In the genomic region with DNA sequence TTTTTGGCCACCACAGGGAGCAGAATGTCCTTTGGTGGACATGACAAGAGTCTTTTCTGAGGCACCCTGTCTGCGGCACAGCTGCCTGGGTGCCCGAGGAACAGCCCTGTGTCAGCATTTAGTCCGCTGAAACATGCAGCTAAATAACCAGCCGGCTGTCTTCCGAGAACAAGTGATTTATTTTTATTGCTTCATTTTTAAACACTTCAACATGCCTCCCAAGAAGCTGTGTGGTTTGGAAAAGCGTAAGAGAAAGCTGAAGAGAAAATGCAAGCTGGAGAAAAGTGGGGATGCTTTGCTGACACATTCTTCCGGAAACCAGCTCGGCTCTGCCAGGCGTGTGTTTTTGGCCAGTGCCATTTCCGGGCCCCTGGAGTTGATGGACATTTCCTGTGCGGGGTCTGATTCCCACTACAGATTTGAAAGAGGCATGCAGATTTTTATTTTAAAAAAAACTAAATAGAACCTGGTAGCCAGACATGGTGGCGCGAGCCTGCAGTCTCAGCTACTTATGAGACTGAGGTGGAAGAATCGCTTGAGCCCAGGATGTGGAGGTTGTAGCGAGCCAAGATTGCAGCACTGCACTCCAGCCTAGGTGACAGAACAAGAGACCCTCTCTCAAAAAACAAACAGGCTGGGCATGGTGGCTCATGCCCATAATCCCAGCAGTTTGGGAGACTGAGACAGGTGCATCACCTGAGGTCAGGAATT, we compare ENCODE assay signal across 8 cellular contexts.
A peak's percentile ranks its signal among the peaks of the same experiment; 100 is the strongest.
DNase-seq lines count a peak whose midpoint lies in the region; FAIRE-seq and TF ChIP-seq lines count a peak whose summit lies in the region.

No MANE protein-coding gene starts in this region.

- peak; percentile 63 for FAIRE-seq in HTR-8/SVneo (lab: Jason Lieb, UNC)

- CTCF ChIA-PET in AG04449 (lab: Yijun Ruan, JAX) = interaction anchor here (0.7 to 3.5 kb wide), 5 partner anchors 12 to 179 kb away, joined by 3 to 41 read pairs (median 5); no protein-coding TSS in a partner anchor

- H3K4me1 ChIP-seq in ascending aorta (peaks cover 0 to 9% of the 10 kb centered on the region in 2 donors), subcutaneous abdominal adipose tissue (ENCODE audit: control insufficient read depth in 5 of 5, insufficient read depth in 5 of 5, low read length in 5 of 5) (peaks cover 0 to 37% (median 15%) of the 10 kb centered on the region in 5 donors)

- H3K27me3 ChIP-seq in ascending aorta = no peaks in the 10 kb centered on the region
- no peaks in the 10 kb centered on the region for H3K27me3 ChIP-seq in layer of hippocampus (ENCODE audit: control insufficient read depth, insufficient read depth, low read length)
- no peaks in the 10 kb centered on the region for H3K27me3 ChIP-seq in subcutaneous abdominal adipose tissue (ENCODE audit: control insufficient read depth in 5 of 5, insufficient read depth in 4 of 5, low read length in 5 of 5)

- H3K9me3 ChIP-seq in ascending aorta (no peaks in the 10 kb centered on the region), subcutaneous abdominal adipose tissue (ENCODE audit: control insufficient read depth in 5 of 5, low read length in 5 of 5) (peaks cover 0 to 4% (median 2%) of the 10 kb centered on the region in 5 donors)

- no peaks in the 10 kb centered on the region for H3K36me3 ChIP-seq in ascending aorta
- no peaks in the 10 kb centered on the region for H3K36me3 ChIP-seq in subcutaneous abdominal adipose tissue (ENCODE audit: control insufficient read depth in 5 of 5, insufficient read depth in 5 of 5, low read length in 5 of 5)

- H3K27ac ChIP-seq in ascending aorta (peak overlapping the region; percentile 67 to 84), layer of hippocampus (ENCODE audit: low read depth, low read length) (peak overlapping the region; percentile 69), subcutaneous abdominal adipose tissue (ENCODE audit: low read depth, low read length) (peak overlapping the region; percentile 14)

- peak overlapping the region in 4 of 5 donors; percentile 39 to 64 (median 49) for H3K9ac ChIP-seq in subcutaneous abdominal adipose tissue (ENCODE audit: low read length in 5 of 5)

- DNase-seq in AG04449 (ENCODE audit: low read depth, low spot score) = peak; percentile 79
- peak; percentile 92 for DNase-seq in HTR-8/SVneo (ENCODE audit: insufficient read length, low spot score)
- peak in 1 of 2 donors; percentile 85 for DNase-seq in ascending aorta (ENCODE audit: low spot score in 2 of 2)
- no peak for DNase-seq in G401 (ENCODE audit: low spot score)
- DNase-seq in NCI-H1436 (lab: John Stamatoyannopoulos, UW) = no peak
- no peak for DNase-seq in iPS-NIHi7 (ENCODE audit: extremely low spot score)

- peak overlapping the region; percentile 53 for H3K4me3 ChIP-seq in AG04449 (ENCODE audit: low read depth, low read length)
- H3K4me3 ChIP-seq in ascending aorta = peak overlapping the region; percentile 45 to 56
- H3K4me3 ChIP-seq in subcutaneous abdominal adipose tissue (ENCODE audit: low read depth in 1 of 5, low read length in 5 of 5) = peak overlapping the region; percentile 50 to 65 (median 56)

- in situ Hi-C loops in G401 (cut with HindIII; ENCODE audit: low sequenced_read_pairs) = no loop called here

- POLR2A ChIA-PET in AG04449 (lab: Yijun Ruan, JAX) = interaction anchor here (0.6 to 1.0 kb wide), 4 partner anchors 11 to 147 kb away, joined by 3 to 5 read pairs (median 3); no protein-coding TSS in a partner anchor

- TF ChIP-seq CTCF in AG04449 (IDR thresholded peaks at IDR 0.05; ENCODE audit: insufficient read depth, low read length, missing control alignments) = no peak
- no peak for TF ChIP-seq CTCF in ascending aorta (IDR thresholded peaks at IDR 0.05)

- intact Hi-C loops in ascending aorta (cut with DNase I) = no loop called here

Comparison
In these comparisons a context has a peak if more than half of its experiments do, and no peak if none do; other contexts are left out.
1. DNase-seq: peak in AG04449 (single experiment) and HTR-8/SVneo (single experiment); none in G401 (single experiment), NCI-H1436 (single experiment) and iPS-NIHi7 (single experiment).
2. H3K27ac ChIP-seq: peak in every context shown above with its lines; median percentile 76 in ascending aorta; 69 in layer of hippocampus; 14 in subcutaneous abdominal adipose tissue.
3. Peak in every context shown above with its lines, with median percentiles within 50 percentile points of each other: H3K4me3 ChIP-seq.